Comparison of ENCODE assay signal across 1 cellular context in genomic region chr9:35477211-35477855, GRCh38.
TF ChIP-seq lines count a peak whose summit lies in the region.

No MANE protein-coding gene starts in this region.

TF ChIP-seq in H1, 55 proteins besides CTCF, POLR2A, EP300 and RAD21:
- TF ChIP-seq MAFK (IDR thresholded peaks at IDR 0.05; ENCODE audit: low read depth, low read length), result peak; percentile 70
